1 cellular context compared by ENCODE assay signal in the genomic region with DNA sequence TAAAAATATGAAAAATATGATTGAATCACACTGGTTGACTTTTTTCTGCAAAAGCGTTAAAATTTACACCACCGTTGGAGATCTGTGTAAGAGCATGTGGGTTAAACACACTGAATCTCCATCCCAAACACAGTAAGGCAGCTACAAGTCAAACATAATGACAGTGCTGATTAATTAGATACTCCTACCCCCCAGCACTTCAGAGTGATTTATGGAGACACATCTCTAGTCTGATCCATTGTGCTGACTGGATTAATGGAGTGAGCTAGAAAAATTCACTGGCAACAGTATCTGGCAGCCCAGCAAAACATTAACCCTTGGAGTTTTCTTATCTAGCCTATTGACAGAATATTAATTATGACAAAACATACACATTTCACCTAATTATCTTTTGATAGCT.
TF ChIP-seq lines count a peak whose summit lies in the region.

No MANE protein-coding gene starts in this region.

TF ChIP-seq in GM23338, 12 proteins besides CTCF, POLR2A, EP300 and RAD21:
- TF ChIP-seq, protein P1, sequence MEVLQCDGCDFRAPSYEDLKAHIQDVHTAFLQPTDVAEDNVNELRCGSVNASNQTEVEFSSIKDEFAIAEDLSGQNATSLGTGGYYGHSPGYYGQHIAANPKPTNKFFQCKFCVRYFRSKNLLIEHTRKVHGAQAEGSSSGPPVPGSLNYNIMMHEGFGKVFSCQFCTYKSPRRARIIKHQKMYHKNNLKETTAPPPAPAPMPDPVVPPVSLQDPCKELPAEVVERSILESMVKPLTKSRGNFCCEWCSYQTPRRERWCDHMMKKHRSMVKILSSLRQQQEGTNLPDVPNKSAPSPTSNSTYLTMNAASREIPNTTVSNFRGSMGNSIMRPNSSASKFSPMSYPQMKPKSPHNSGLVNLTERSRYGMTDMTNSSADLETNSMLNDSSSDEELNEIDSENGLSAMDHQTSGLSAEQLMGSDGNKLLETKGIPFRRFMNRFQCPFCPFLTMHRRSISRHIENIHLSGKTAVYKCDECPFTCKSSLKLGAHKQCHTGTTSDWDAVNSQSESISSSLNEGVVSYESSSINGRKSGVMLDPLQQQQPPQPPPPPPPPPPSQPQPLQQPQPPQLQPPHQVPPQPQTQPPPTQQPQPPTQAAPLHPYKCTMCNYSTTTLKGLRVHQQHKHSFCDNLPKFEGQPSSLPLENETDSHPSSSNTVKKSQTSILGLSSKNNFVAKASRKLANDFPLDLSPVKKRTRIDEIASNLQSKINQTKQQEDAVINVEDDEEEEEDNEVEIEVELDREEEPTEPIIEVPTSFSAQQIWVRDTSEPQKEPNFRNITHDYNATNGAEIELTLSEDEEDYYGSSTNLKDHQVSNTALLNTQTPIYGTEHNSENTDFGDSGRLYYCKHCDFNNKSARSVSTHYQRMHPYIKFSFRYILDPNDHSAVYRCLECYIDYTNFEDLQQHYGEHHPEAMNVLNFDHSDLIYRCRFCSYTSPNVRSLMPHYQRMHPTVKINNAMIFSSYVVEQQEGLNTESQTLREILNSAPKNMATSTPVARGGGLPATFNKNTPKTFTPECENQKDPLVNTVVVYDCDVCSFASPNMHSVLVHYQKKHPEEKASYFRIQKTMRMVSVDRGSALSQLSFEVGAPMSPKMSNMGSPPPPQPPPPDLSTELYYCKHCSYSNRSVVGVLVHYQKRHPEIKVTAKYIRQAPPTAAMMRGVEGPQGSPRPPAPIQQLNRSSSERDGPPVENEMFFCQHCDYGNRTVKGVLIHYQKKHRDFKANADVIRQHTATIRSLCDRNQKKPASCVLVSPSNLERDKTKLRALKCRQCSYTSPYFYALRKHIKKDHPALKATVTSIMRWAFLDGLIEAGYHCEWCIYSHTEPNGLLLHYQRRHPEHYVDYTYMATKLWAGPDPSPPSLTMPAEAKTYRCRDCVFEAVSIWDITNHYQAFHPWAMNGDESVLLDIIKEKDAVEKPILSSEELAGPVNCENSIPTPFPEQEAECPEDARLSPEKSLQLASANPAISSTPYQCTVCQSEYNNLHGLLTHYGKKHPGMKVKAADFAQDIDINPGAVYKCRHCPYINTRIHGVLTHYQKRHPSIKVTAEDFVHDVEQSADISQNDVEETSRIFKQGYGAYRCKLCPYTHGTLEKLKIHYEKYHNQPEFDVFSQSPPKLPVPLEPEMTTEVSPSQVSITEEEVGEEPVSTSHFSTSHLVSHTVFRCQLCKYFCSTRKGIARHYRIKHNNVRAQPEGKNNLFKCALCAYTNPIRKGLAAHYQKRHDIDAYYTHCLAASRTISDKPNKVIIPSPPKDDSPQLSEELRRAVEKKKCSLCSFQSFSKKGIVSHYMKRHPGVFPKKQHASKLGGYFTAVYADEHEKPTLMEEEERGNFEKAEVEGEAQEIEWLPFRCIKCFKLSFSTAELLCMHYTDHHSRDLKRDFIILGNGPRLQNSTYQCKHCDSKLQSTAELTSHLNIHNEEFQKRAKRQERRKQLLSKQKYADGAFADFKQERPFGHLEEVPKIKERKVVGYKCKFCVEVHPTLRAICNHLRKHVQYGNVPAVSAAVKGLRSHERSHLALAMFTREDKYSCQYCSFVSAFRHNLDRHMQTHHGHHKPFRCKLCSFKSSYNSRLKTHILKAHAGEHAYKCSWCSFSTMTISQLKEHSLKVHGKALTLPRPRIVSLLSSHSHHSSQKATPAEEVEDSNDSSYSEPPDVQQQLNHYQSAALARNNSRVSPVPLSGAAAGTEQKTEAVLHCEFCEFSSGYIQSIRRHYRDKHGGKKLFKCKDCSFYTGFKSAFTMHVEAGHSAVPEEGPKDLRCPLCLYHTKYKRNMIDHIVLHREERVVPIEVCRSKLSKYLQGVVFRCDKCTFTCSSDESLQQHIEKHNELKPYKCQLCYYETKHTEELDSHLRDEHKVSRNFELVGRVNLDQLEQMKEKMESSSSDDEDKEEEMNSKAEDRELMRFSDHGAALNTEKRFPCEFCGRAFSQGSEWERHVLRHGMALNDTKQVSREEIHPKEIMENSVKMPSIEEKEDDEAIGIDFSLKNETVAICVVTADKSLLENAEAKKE (CRISPR knock-in tag; IDR thresholded peaks at IDR 0.05): no peak
- TF ChIP-seq CREB1 (CRISPR knock-in tag; IDR thresholded peaks at IDR 0.05; ENCODE audit: low read depth) (no peak), NANOG (IDR thresholded peaks at IDR 0.05; ENCODE audit: borderline replicate concordance) (no peak), EZH2 (IDR thresholded peaks at IDR 0.05; ENCODE audit: low read depth, unreplicated experiment) (no peak), POLR2AphosphoS5 (IDR thresholded peaks at IDR 0.05; ENCODE audit: low read depth) (no peak), JUNB (IDR thresholded peaks at IDR 0.05; ENCODE audit: unreplicated experiment) (no peak), EZH2phosphoT487 (IDR thresholded peaks at IDR 0.05; ENCODE audit: unreplicated experiment) (no peak), STAT1 (IDR thresholded peaks at IDR 0.05; ENCODE audit: unreplicated experiment) (no peak), ZNF331 (CRISPR knock-in tag; IDR thresholded peaks at IDR 0.05; ENCODE audit: low read depth) (no peak), ZNF114 (CRISPR knock-in tag; IDR thresholded peaks at IDR 0.05) (no peak)
- TF ChIP-seq, protein P2, sequence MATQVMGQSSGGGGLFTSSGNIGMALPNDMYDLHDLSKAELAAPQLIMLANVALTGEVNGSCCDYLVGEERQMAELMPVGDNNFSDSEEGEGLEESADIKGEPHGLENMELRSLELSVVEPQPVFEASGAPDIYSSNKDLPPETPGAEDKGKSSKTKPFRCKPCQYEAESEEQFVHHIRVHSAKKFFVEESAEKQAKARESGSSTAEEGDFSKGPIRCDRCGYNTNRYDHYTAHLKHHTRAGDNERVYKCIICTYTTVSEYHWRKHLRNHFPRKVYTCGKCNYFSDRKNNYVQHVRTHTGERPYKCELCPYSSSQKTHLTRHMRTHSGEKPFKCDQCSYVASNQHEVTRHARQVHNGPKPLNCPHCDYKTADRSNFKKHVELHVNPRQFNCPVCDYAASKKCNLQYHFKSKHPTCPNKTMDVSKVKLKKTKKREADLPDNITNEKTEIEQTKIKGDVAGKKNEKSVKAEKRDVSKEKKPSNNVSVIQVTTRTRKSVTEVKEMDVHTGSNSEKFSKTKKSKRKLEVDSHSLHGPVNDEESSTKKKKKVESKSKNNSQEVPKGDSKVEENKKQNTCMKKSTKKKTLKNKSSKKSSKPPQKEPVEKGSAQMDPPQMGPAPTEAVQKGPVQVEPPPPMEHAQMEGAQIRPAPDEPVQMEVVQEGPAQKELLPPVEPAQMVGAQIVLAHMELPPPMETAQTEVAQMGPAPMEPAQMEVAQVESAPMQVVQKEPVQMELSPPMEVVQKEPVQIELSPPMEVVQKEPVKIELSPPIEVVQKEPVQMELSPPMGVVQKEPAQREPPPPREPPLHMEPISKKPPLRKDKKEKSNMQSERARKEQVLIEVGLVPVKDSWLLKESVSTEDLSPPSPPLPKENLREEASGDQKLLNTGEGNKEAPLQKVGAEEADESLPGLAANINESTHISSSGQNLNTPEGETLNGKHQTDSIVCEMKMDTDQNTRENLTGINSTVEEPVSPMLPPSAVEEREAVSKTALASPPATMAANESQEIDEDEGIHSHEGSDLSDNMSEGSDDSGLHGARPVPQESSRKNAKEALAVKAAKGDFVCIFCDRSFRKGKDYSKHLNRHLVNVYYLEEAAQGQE (IDR thresholded peaks at IDR 0.05; ENCODE audit: unreplicated experiment): no peak
- TF ChIP-seq, protein P3, sequence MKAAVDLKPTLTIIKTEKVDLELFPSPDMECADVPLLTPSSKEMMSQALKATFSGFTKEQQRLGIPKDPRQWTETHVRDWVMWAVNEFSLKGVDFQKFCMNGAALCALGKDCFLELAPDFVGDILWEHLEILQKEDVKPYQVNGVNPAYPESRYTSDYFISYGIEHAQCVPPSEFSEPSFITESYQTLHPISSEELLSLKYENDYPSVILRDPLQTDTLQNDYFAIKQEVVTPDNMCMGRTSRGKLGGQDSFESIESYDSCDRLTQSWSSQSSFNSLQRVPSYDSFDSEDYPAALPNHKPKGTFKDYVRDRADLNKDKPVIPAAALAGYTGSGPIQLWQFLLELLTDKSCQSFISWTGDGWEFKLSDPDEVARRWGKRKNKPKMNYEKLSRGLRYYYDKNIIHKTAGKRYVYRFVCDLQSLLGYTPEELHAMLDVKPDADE (IDR thresholded peaks at IDR 0.05): no peak
